Comparison of ENCODE assay signal across 8 cellular contexts in genomic region chr3:88003115-88003755, GRCh38. TPM values are rescaled to one million over a fixed set of nuclear protein-coding genes. Genes with fewer than 3 reads are reported as not detected.
DNase-seq lines count a peak whose midpoint lies in the region; ATAC-seq and TF ChIP-seq lines count a peak whose summit lies in the region.

No MANE protein-coding gene starts in this region.

- no peak overlapping the region for H2AFZ ChIP-seq in osteoblast (ENCODE audit: low read length)

- H3K27ac ChIP-seq in Peyer's patch (no peak overlapping the region), osteoblast (ENCODE audit: low read depth, low read length) (no peak overlapping the region)

- H3K36me3 ChIP-seq in Peyer's patch (no peaks in the 10 kb centered on the region), osteoblast (ENCODE audit: insufficient read depth, low read length) (no peaks in the 10 kb centered on the region)

- no peaks in the 10 kb centered on the region for H3K9me3 ChIP-seq in Peyer's patch
- H3K9me3 ChIP-seq in osteoblast (ENCODE audit: low read depth, low read length) = no peaks in the 10 kb centered on the region

- DNase-seq in NCI-H82 (lab: John Stamatoyannopoulos, UW) = peak; percentile 46
- no peak for DNase-seq in NCI-H82 treated with DMSO at 0.1 percent for 48 hours (lab: John Stamatoyannopoulos, UW; ENCODE audit: unreplicated experiment)
- DNase-seq in Peyer's patch = no peak
- peak; percentile 66 to 74 for DNase-seq in erythroblast (lab: John Stamatoyannopoulos, UW)
- DNase-seq in osteoblast (ENCODE audit: insufficient read length, low spot score, missing footprints) = peak; percentile 78
- DNase-seq in activated naive CD4-positive, alpha-beta T cell treated with Interleukin-2 at 50 U/mL for 16 hours = no peak

- TF ChIP-seq CTCF in Peyer's patch (IDR thresholded peaks at IDR 0.05) (peak; percentile 36 to 84 (median 71)), osteoblast (IDR thresholded peaks at IDR 0.05; ENCODE audit: extremely low read depth, low read depth, low read length) (peak; percentile 80)

- no peaks in the 10 kb centered on the region for H4K20me1 ChIP-seq in osteoblast (ENCODE audit: insufficient read depth, low read length)

- no peak overlapping the region for H3K4me2 ChIP-seq in osteoblast (ENCODE audit: insufficient read depth, low read length)

- TF ChIP-seq POLR2A in Peyer's patch (IDR thresholded peaks at IDR 0.05) (no peak), erythroblast (IDR thresholded peaks at IDR 0.05; ENCODE audit: low read length) (no peak)

- H3K4me3 ChIP-seq in Peyer's patch (no peak overlapping the region), osteoblast (ENCODE audit: insufficient read depth, low read length) (no peak overlapping the region)

- no peaks in the 10 kb centered on the region for H3K79me2 ChIP-seq in osteoblast (ENCODE audit: insufficient read depth, low read length)

- H3K27me3 ChIP-seq in Peyer's patch (no peaks in the 10 kb centered on the region), osteoblast (ENCODE audit: insufficient read depth, low read length) (no peaks in the 10 kb centered on the region)

- ATAC-seq in HG02642 (IDR thresholded peaks at IDR 0.05; ENCODE audit: poor library complexity, unreplicated experiment) (peak; percentile 53), GM19324 (IDR thresholded peaks at IDR 0.05; ENCODE audit: low FRiP score, unreplicated experiment) (no peak)

- H3K4me1 ChIP-seq in Peyer's patch (no peaks in the 10 kb centered on the region), osteoblast (ENCODE audit: insufficient read depth, low read length) (no peaks in the 10 kb centered on the region)

RNA-seq across cellular contexts. Expression of gene CGGBP1, which starts 55.6 kb away (rescaled TPM):
- total RNA-seq in Peyer's patch (10 to 100 TPM; 61.1 to 75.9 (median 62.6) TPM), osteoblast (107 and 111 TPM in 2 replicates)

RNA-seq across cellular contexts. Expression of gene ZNF654, which starts 55.8 kb away (rescaled TPM):
- total RNA-seq in Peyer's patch (10 to 100 TPM; 10.7 to 27.3 (median 15.0) TPM), osteoblast (21.8 and 23.2 TPM in 2 replicates)

Comparison
In these comparisons a context has a peak if more than half of its experiments do, and no peak if none do; other contexts are left out.
1. DNase-seq: peak in NCI-H82 (single experiment), erythroblast (2 of 2) and osteoblast (single experiment); none in NCI-H82 treated with DMSO at 0.1 percent for 48 hours (single experiment), Peyer's patch (0 of 3) and activated naive CD4-positive, alpha-beta T cell treated with Interleukin-2 at 50 U/mL for 16 hours (single experiment).